ENCODE assay signal across 9 cellular contexts in the genomic region with DNA sequence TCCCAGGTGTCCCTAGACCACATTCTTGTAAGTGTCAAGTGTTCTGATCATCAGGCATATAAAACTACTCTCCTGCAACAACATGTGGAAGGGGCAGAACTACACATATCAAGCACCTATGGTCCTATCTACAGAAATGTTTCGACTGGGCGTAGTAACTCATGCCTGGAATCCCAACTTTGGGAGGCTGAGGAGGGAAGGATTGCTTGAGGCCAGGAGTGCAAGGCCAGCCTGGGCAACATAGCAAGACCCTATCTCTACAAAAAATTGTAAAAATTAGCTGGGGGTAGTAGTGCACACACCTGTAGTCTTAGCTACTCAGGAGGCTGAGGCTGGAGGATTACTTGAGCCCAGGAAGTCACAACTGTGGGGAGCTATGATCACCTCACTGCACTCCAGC.
"Had no signal": no experiment of that assay in that cellular context is flagged by ENCODE, and none has a peak within 500 bp of the region (broad histone marks: within the 10 kb centered on the region; RNA-seq: fewer than 3 reads in every experiment).

No MANE protein-coding gene starts in this region.

- H3K4me2 ChIP-seq: GM23338 had no signal

- DNase-seq: H9, HCEC 1CT, HFFc6, IMR-90, KG1 had no signal

- H2AFZ ChIP-seq: GM23338 had no signal

- FAIRE-seq: H1, K562 had no signal

- H3K27ac ChIP-seq: HL-60 had no signal

- H3K4me3 ChIP-seq: GM23338, K562 had no signal
